13 cellular contexts compared by ENCODE assay signal in genomic region chr11:94793822-94794221, GRCh38. TPM values are rescaled to one million over a fixed set of nuclear protein-coding genes. Genes with fewer than 3 reads are reported as not detected.
A peak's percentile ranks its signal among the peaks of the same experiment; 100 is the strongest.
DNase-seq lines count a peak whose midpoint lies in the region; ATAC-seq and TF ChIP-seq lines count a peak whose summit lies in the region.
"Had no signal": no experiment of that assay in that cellular context is flagged by ENCODE, and none has a peak within 500 bp of the region (broad histone marks: within the 10 kb centered on the region; RNA-seq: fewer than 3 reads in every experiment).

No MANE protein-coding gene starts in this region.

- H3K4me3 ChIP-seq in GM23248, result peak overlapping the region; percentile 84
- H3K4me3 ChIP-seq in adipocyte (ENCODE audit: low read length), result peak overlapping the region; percentile 78
- H3K4me3 ChIP-seq in hepatocyte, result no peak overlapping the region
- no peak overlapping the region for H3K4me3 ChIP-seq in skin epidermis

- no peak overlapping the region for H3K27ac Mint-ChIP-seq in CD4-positive, alpha-beta T cell

- in situ Hi-C loops in GM23248 (cut with MboI), result no loop called here

- no peaks in the 10 kb centered on the region for H3K9me3 ChIP-seq in GM23248 (ENCODE audit: low read depth)
- H3K9me3 ChIP-seq in adipocyte (ENCODE audit: control insufficient read depth, low read length), result no peaks in the 10 kb centered on the region
- no peaks in the 10 kb centered on the region for H3K9me3 ChIP-seq in hepatocyte (ENCODE audit: low read depth)
- H3K9me3 ChIP-seq in CD4-positive, alpha-beta T cell (ENCODE audit: control insufficient read depth, low read length), result no peaks in the 10 kb centered on the region

- peaks cover 63% of the 10 kb centered on the region for H3F3A ChIP-seq in GM23248 (ENCODE audit: insufficient read depth)

- peaks cover 78% of the 10 kb centered on the region for H3K4me1 ChIP-seq in GM23248 (ENCODE audit: insufficient read depth)
- peaks cover 78% of the 10 kb centered on the region for H3K4me1 ChIP-seq in adipocyte (ENCODE audit: control insufficient read depth, insufficient read depth, low read length)
- peaks cover 48% of the 10 kb centered on the region for H3K4me1 ChIP-seq in hepatocyte (ENCODE audit: insufficient read depth)

- no peaks in the 10 kb centered on the region for H3K4me1 Mint-ChIP-seq in CD4-positive, alpha-beta T cell (ENCODE audit: low read depth)

- no peak for TF ChIP-seq CTCF in hepatocyte (IDR thresholded peaks at IDR 0.05; ENCODE audit: poor library complexity)
- no peak for TF ChIP-seq CTCF in CD4-positive, alpha-beta T cell (IDR thresholded peaks at IDR 0.05)

- H3K27me3 Mint-ChIP-seq in CD4-positive, alpha-beta T cell, result peaks cover 6% of the 10 kb centered on the region

- no peak overlapping the region for H2AFZ ChIP-seq in GM23248
- H2AFZ ChIP-seq in hepatocyte, result no peak overlapping the region

- CTCF ChIA-PET in CD4-positive, alpha-beta T cell (lab: Charles Lee), result no interaction called here

- H3K36me3 Mint-ChIP-seq in CD4-positive, alpha-beta T cell (ENCODE audit: low read depth), result no peaks in the 10 kb centered on the region

- DNase-seq in GM23248 (peak; percentile 56), adipocyte (ENCODE audit: low read depth) (no peak), hepatocyte (ENCODE audit: low spot score) (no peak), posterior vena cava (ENCODE audit: low spot score) (no peak)
- no peak for DNase-seq in activated CD4-positive, alpha-beta T cell treated with anti-CD3 and anti-CD28 coated beads for 48 hours
- no peak for DNase-seq in CD4-positive, alpha-beta T cell
- DNase-seq: activated CD4-positive, alpha-beta T cell treated with anti-CD3 and anti-CD28 coated beads for 1 hour; COR-L47; H9; NCI-H524; stimulated activated naive CD4-positive, alpha-beta T cell treated with Interleukin-2 at 50 U/mL for 16 hours had no signal

- intact Hi-C loops in CD4-positive, alpha-beta T cell (cut with DNase I, micrococcal nuclease), result loop anchor here in 1 of 2 experiments (10.0 kb wide), 1 partner anchor 351 kb away; no protein-coding TSS in a partner anchor
- intact Hi-C loops in posterior vena cava (cut with DNase I), result no loop called here

- H3K27ac ChIP-seq in GM23248 (peak overlapping the region; percentile 93), hepatocyte (peak overlapping the region; percentile 69), skin epidermis (peak overlapping the region in 13 of 21 experiments; percentile 0 to 75 (median 38))
- no peak overlapping the region for H3K27ac ChIP-seq in CD4-positive, alpha-beta T cell (ENCODE audit: low read depth, low read length)

- peak overlapping the region; percentile 90 for H3K4me2 ChIP-seq in GM23248 (ENCODE audit: unreplicated experiment)
- peak overlapping the region; percentile 31 for H3K4me2 ChIP-seq in hepatocyte

- no peaks in the 10 kb centered on the region for H3K9me2 ChIP-seq in GM23248 (ENCODE audit: insufficient read depth)
- no peaks in the 10 kb centered on the region for H3K9me2 ChIP-seq in hepatocyte (replicated peaks; ENCODE audit: insufficient read depth)

- H3K9me3 Mint-ChIP-seq in CD4-positive, alpha-beta T cell, result no peaks in the 10 kb centered on the region
- H3K9me3 Mint-ChIP-seq: H9 had no signal

- H4K20me1 ChIP-seq in GM23248 (ENCODE audit: insufficient read depth) (0 out of 2 replicates have a peak, but pooled peaks cover 6% of the 10 kb centered on the region), hepatocyte (ENCODE audit: insufficient read depth, poor library complexity, severe bottlenecking) (peaks cover 76% of the 10 kb centered on the region)

- 19 to 27% methylated on average over 2 of the region's 2 CpGs for WGBS in GM23248 (ENCODE audit: low coverage in 1 of 2, low lambda C conversion rate in 2 of 2, missing lambda C conversion rate in 2 of 2), 2 experiments
- 75% methylated on average over 2 of the region's 2 CpGs for WGBS in hepatocyte (ENCODE audit: low lambda C conversion rate, missing lambda C conversion rate)

- no peak for ATAC-seq in GM21723 (IDR thresholded peaks at IDR 0.05; ENCODE audit: unreplicated experiment)
- ATAC-seq in CD4-positive, alpha-beta T cell (ENCODE audit: poor library complexity), result no peak

- H3K36me3 ChIP-seq in GM23248 (ENCODE audit: low read depth), result no peaks in the 10 kb centered on the region
- H3K36me3 ChIP-seq in adipocyte (ENCODE audit: control insufficient read depth, insufficient read depth, low read length, severe bottlenecking), result no peaks in the 10 kb centered on the region
- no peaks in the 10 kb centered on the region for H3K36me3 ChIP-seq in hepatocyte (replicated peaks; ENCODE audit: insufficient read depth, low read depth)

- no peak overlapping the region for H3K4me3 Mint-ChIP-seq in CD4-positive, alpha-beta T cell
- H3K4me3 Mint-ChIP-seq: H9 had no signal

- H3K79me2 ChIP-seq in GM23248 (ENCODE audit: insufficient read depth), result peaks cover 82% of the 10 kb centered on the region
- peaks cover 100% of the 10 kb centered on the region for H3K79me2 ChIP-seq in hepatocyte

- POLR2A ChIA-PET in CD4-positive, alpha-beta T cell (lab: Charles Lee), result no interaction called here

- peak overlapping the region; percentile 87 for H3K9ac ChIP-seq in GM23248
- H3K9ac ChIP-seq in adipocyte (ENCODE audit: low read length), result peak overlapping the region; percentile 72

- H3K27me3 ChIP-seq in GM23248 (replicated peaks; ENCODE audit: insufficient read depth), result no peaks in the 10 kb centered on the region
- H3K27me3 ChIP-seq in adipocyte (replicated peaks; ENCODE audit: control insufficient read depth, insufficient read depth, low read length), result no peaks in the 10 kb centered on the region
- no peaks in the 10 kb centered on the region for H3K27me3 ChIP-seq in hepatocyte
- H3K27me3 ChIP-seq in CD4-positive, alpha-beta T cell (ENCODE audit: control insufficient read depth, insufficient read depth, low read length), result peaks cover 6% of the 10 kb centered on the region

RNA-seq across cellular contexts. Expression of gene AMOTL1, which starts 25.7 kb away (rescaled TPM):
- total RNA-seq in GM23248 (2014; rRNA removed; shearing (Covaris generic)), result 50.8 and 55.9 TPM in 2 replicates
- polyA plus RNA-seq in GM23248 (2016; fragmentation: Nextera tagmentation; extraction: Ambion mirVana) (21.8 and 22.3 TPM in 2 replicates), hepatocyte (22.1 and 23.8 TPM in 2 replicates)
- total RNA-seq in hepatocyte (46.7 and 57.7 TPM in 2 replicates), posterior vena cava (10 to 100 TPM; 47.7 to 78.9 TPM)
- total RNA-seq in CD4-positive, alpha-beta T cell, result under 1 TPM in 1 of 2 experiments, not detected in 1; 0.08 TPM

Comparison
In these comparisons a context has a peak if more than half of its experiments do, and no peak if none do; other contexts are left out.
1. H3K4me3 ChIP-seq: peak in GM23248 (single experiment) and adipocyte (single experiment); none in hepatocyte (single experiment) and skin epidermis (0 of 7).
2. RNA of gene AMOTL1, which starts 25.7 kb away (total RNA-seq): 47.7 to 78.9 TPM in posterior vena cava, 46.7 to 57.7 TPM in hepatocyte and 50.8 to 55.9 TPM in GM23248; 0.08 TPM in CD4-positive, alpha-beta T cell; every median in the first group is over 10 times any median in the second.